8 cellular contexts compared by ENCODE assay signal in genomic region chr4:176320340-176320975, GRCh38. TPM values are rescaled to one million over a fixed set of nuclear protein-coding genes. Genes with fewer than 3 reads are reported as not detected.
DNase-seq lines count a peak whose midpoint lies in the region; ATAC-seq and FAIRE-seq lines count a peak whose summit lies in the region.

No MANE protein-coding gene starts in this region.

- DNase-seq in DMS114 treated with DMSO at 0.1 percent for 48 hours (lab: John Stamatoyannopoulos, UW; ENCODE audit: unreplicated experiment) (peak; percentile 33), HUDEP-2 (lab: John Stamatoyannopoulos, UW; ENCODE audit: unreplicated experiment in 76 of 76) (peak in 73 of 76 experiments; percentile 15 to 82 (median 65)), SIG-M5 (lab: John Stamatoyannopoulos, UW) (peak; percentile 10), frontal cortex (ENCODE audit: low spot score in 2 of 2) (peak; percentile 76 to 81), non-pigmented ciliary epithelial cell (ENCODE audit: low read depth) (peak; percentile 51), substantia nigra (lab: John Stamatoyannopoulos, UW) (peak in 48 of 49 donors; percentile 21 to 87 (median 68))
- DNase-seq in activated gamma-delta T cell treated with anti-CD3 and anti-CD28 coated beads, Interleukin-2, amount 50 U/mL, for 16 hours (ENCODE audit: low read depth), result peak; percentile 80

- ATAC-seq in GM21423 (IDR thresholded peaks at IDR 0.05; ENCODE audit: unreplicated experiment), result peak; percentile 79

- peak overlapping the region; percentile 87 for H3K27ac ChIP-seq in substantia nigra (ENCODE audit: low read depth, low read length, poor library complexity, severe bottlenecking)

- FAIRE-seq in frontal cortex (lab: Jason Lieb, UNC), result no peak

RNA-seq across cellular contexts. Expression of gene SPCS3, which starts 0.7 kb away (rescaled TPM):
- 108 TPM for total RNA-seq in frontal cortex

RNA-seq across cellular contexts. Expression of gene ASB5, which starts 51.4 kb away (rescaled TPM):
- total RNA-seq in frontal cortex, result 0.41 TPM

Comparison
In these comparisons a context has a peak if more than half of its experiments do, and no peak if none do; other contexts are left out.
1. Peak in every context shown above with its lines: DNase-seq, ATAC-seq and H3K27ac ChIP-seq.
2. DNase-seq: peak in every context shown above with its lines; median percentile 80 in activated gamma-delta T cell treated with anti-CD3 and anti-CD28 coated beads, Interleukin-2, amount 50 U/mL, for 16 hours; 78 in frontal cortex; 68 in substantia nigra; 65 in HUDEP-2; 51 in non-pigmented ciliary epithelial cell; 33 in DMS114 treated with DMSO at 0.1 percent for 48 hours; 10 in SIG-M5.